Comparison of ENCODE assay signal across 36 cellular contexts in genomic region chr13:105904034-105904742, GRCh38.
"Had no signal": no experiment of that assay in that cellular context is flagged by ENCODE, and none has a peak within 500 bp of the region (broad histone marks: within the 10 kb centered on the region; RNA-seq: fewer than 3 reads in every experiment).

No MANE protein-coding gene starts in this region.

- H3K4me3 Mint-ChIP-seq: activated CD4-positive, alpha-beta T cell treated with anti-CD3 and anti-CD28 coated beads for 36 hours; activated CD8-positive, alpha-beta memory T cell treated with anti-CD3 and anti-CD28 coated beads, Interleukin-2, amount 10 ng/mL, durations not matched to agents 7 days and 5 days; activated CD8-positive, alpha-beta T cell treated with anti-CD3 and anti-CD28 coated beads, Interleukin-2, amount 10 ng/mL, durations not matched to agents 7 days and 5 days; activated naive CD4-positive, alpha-beta T cell treated with anti-CD3 and anti-CD28 coated beads for 36 hours; activated naive CD8-positive, alpha-beta T cell treated with anti-CD3 and anti-CD28 coated beads for 36 hours; activated T-helper 1 cell treated with anti-CD3 and anti-CD28 coated beads, Interleukin-12 subunit alpha, Interleukin-12 subunit beta, Interleukin-2, Interleukin-4 antibody, amounts not matched to agents 30 ng/mL and 10 ng/mL and 1 ng/mL, durations not matched to agents 14 hours and 24 hours and 36 hours; naive B cell; nephron progenitor cell; stimulated activated naive B cell treated with anti-CD40 and anti-IgM and Interleukin-4, amounts not matched to agents 10 μg/mL and 1 μg/mL and 100 μg/mL, for 72 hours; T-helper 2 cell treated with Interferon-gamma antibody and Interleukin-4, amounts not matched to agents 5 μg/mL and 100 μg/mL, for 36 hours had no signal

- H3K9me3 ChIP-seq: adrenal gland, body of pancreas, esophagus muscularis mucosa, heart left ventricle, left lung, lower lobe of right lung, ovary, psoas muscle, stomach, tibial artery had no signal

- H3K27me3 Mint-ChIP-seq: stimulated activated naive B cell treated with anti-CD40 and anti-IgM and Interleukin-4, amounts not matched to agents 10 μg/mL and 1 μg/mL and 100 μg/mL, for 72 hours had no signal

- H3K27me3 ChIP-seq: adrenal gland, body of pancreas, cardiac muscle cell, esophagus muscularis mucosa, foreskin keratinocyte, heart left ventricle, left lung, ovary, stomach, tibial artery had no signal

- H3K9me3 Mint-ChIP-seq: activated naive CD4-positive, alpha-beta T cell treated with anti-CD3 and anti-CD28 coated beads for 36 hours; stimulated activated naive B cell treated with anti-CD40 and anti-IgM and Interleukin-4, amounts not matched to agents 10 μg/mL and 1 μg/mL and 100 μg/mL, for 72 hours; T-helper 2 cell treated with Interferon-gamma antibody and Interleukin-4, amounts not matched to agents 5 μg/mL and 100 μg/mL, for 36 hours had no signal

- FAIRE-seq: endothelial cell of umbilical vein, urothelium cell line had no signal

- H3K4me3 ChIP-seq: adrenal gland, body of pancreas, cardiac muscle cell, esophagus muscularis mucosa, heart left ventricle, left lung, lower lobe of right lung, ovary, psoas muscle, smooth muscle cell, stomach, tibial artery had no signal

- H3K36me3 Mint-ChIP-seq: activated CD8-positive, alpha-beta memory T cell treated with anti-CD3 and anti-CD28 coated beads, Interleukin-2, amount 10 ng/mL, durations not matched to agents 7 days and 5 days; activated naive CD8-positive, alpha-beta T cell treated with anti-CD3 and anti-CD28 coated beads for 36 hours; naive B cell; stimulated activated naive B cell treated with anti-CD40 and anti-IgM and Interleukin-4, amounts not matched to agents 10 μg/mL and 1 μg/mL and 100 μg/mL, for 72 hours had no signal

- H3K4me1 Mint-ChIP-seq: naive B cell; nephron progenitor cell; stimulated activated naive B cell treated with anti-CD40 and anti-IgM and Interleukin-4, amounts not matched to agents 10 μg/mL and 1 μg/mL and 100 μg/mL, for 72 hours had no signal

- H3K27ac Mint-ChIP-seq: activated CD4-positive, alpha-beta T cell treated with anti-CD3 and anti-CD28 coated beads for 36 hours; activated CD8-positive, alpha-beta memory T cell treated with anti-CD3 and anti-CD28 coated beads, Interleukin-2, amount 10 ng/mL, durations not matched to agents 7 days and 5 days; activated CD8-positive, alpha-beta T cell treated with anti-CD3 and anti-CD28 coated beads, Interleukin-2, amount 10 ng/mL, durations not matched to agents 7 days and 5 days; activated naive CD4-positive, alpha-beta T cell treated with anti-CD3 and anti-CD28 coated beads for 36 hours; activated naive CD8-positive, alpha-beta T cell treated with anti-CD3 and anti-CD28 coated beads for 36 hours; activated T-helper 1 cell treated with anti-CD3 and anti-CD28 coated beads, Interleukin-12 subunit alpha, Interleukin-12 subunit beta, Interleukin-2, Interleukin-4 antibody, amounts not matched to agents 30 ng/mL and 10 ng/mL and 1 ng/mL, durations not matched to agents 14 hours and 24 hours and 36 hours; nephron progenitor cell; stimulated activated naive B cell treated with anti-CD40 and anti-IgM and Interleukin-4, amounts not matched to agents 10 μg/mL and 1 μg/mL and 100 μg/mL, for 72 hours; T-helper 2 cell treated with Interferon-gamma antibody and Interleukin-4, amounts not matched to agents 5 μg/mL and 100 μg/mL, for 36 hours had no signal

- DNase-seq: activated CD4-positive, alpha-beta T cell treated with anti-CD3 and anti-CD28 coated beads for 36 hours; activated CD4-positive, CD25-positive, alpha-beta regulatory T cell; activated CD8-positive, alpha-beta memory T cell treated with anti-CD3 and anti-CD28 coated beads, Interleukin-2, amount 10 ng/mL, durations not matched to agents 7 days and 5 days; activated CD8-positive, alpha-beta T cell treated with anti-CD3 and anti-CD28 coated beads, Interleukin-2, amount 10 ng/mL, durations not matched to agents 7 days and 5 days; activated effector memory CD4-positive, alpha-beta T cell treated with anti-CD3 and anti-CD28 coated beads, Interleukin-2, amount 50 U/mL, for 16 hours; activated naive CD4-positive, alpha-beta T cell treated with anti-CD3 and anti-CD28 coated beads for 36 hours; activated naive CD8-positive, alpha-beta T cell treated with anti-CD3 and anti-CD28 coated beads for 36 hours; adrenal gland; aorta; body of pancreas; cerebellar nuclear complex; cortex of kidney; foreskin keratinocyte; heart left ventricle; kidney glomerular epithelial cell; left lung; lower lobe of right lung; mesendoderm; naive B cell; nephron progenitor cell; ovary; psoas muscle; stimulated activated CD4-positive, alpha-beta T cell treated with anti-CD3 and anti-CD28 coated beads, Interleukin-1b, Interleukin-23, amount 100 ng/mL, for 48 hours; stimulated activated CD4-positive, alpha-beta T cell treated with anti-CD3 and anti-CD28 coated beads, Interleukin-4, amount 100 ng/mL, for 4 hours; stimulated activated CD8-positive, alpha-beta memory T cell treated with anti-CD3 and anti-CD28 coated beads, Interleukin-4, amount 100 ng/mL, for 48 hours; stimulated activated naive B cell treated with anti-CD40 and anti-IgM and Interleukin-4, amounts not matched to agents 10 μg/mL and 1 μg/mL and 100 μg/mL, for 72 hours; stomach; T-helper 1 cell; tibial artery had no signal

- ATAC-seq: activated CD4-positive, alpha-beta T cell treated with anti-CD3 and anti-CD28 coated beads for 36 hours; activated CD8-positive, alpha-beta memory T cell treated with anti-CD3 and anti-CD28 coated beads, Interleukin-2, amount 10 ng/mL, durations not matched to agents 7 days and 5 days; activated CD8-positive, alpha-beta T cell treated with anti-CD3 and anti-CD28 coated beads, Interleukin-2, amount 10 ng/mL, durations not matched to agents 7 days and 5 days; body of pancreas; foreskin keratinocyte; heart left ventricle; left lung; lower lobe of right lung; psoas muscle; stimulated activated naive B cell treated with anti-CD40 and anti-IgM and Interleukin-4, amounts not matched to agents 10 μg/mL and 1 μg/mL and 100 μg/mL, for 72 hours had no signal

- H3K36me3 ChIP-seq: adrenal gland, cardiac muscle cell, esophagus muscularis mucosa, heart left ventricle, left lung, lower lobe of right lung, ovary, stomach, tibial artery had no signal

- H3K27ac ChIP-seq: adrenal gland, body of pancreas, cardiac muscle cell, esophagus muscularis mucosa, foreskin keratinocyte, heart left ventricle, left lung, lower lobe of right lung, ovary, psoas muscle, tibial artery had no signal

- H3K4me2 ChIP-seq: smooth muscle cell had no signal

- H3K4me1 ChIP-seq: adrenal gland, body of pancreas, esophagus muscularis mucosa, foreskin keratinocyte, heart left ventricle, left lung, lower lobe of right lung, psoas muscle, stomach had no signal
